12 cellular contexts compared by ENCODE assay signal in the genomic region with DNA sequence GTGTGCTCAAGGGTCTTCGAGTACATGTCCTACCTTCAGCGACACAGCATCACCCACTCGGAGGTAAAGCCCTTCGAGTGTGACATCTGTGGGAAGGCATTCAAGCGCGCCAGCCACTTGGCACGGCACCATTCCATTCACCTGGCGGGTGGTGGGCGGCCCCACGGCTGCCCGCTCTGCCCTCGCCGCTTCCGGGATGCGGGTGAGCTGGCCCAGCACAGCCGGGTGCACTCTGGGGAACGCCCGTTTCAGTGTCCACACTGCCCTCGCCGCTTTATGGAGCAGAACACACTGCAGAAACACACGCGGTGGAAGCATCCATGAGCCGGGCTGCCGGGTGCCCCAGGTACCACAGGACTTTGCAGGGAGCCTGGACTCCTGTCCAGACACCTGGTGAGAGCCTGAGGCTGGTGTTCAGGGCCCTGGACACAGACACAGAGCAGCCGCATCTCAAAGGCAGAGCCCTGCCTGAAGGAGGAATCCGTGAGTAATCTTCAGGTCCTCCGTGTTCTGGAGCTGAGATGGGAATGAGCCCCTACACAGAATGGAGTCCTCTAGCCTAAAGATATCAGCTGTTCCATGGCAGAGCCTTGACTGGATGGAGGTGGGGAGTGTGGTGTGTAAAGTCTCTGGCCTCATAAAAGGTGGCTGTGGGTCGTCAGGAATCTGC. TPM values are rescaled to one million over a fixed set of nuclear protein-coding genes. Genes with fewer than 3 reads are reported as not detected.
DNase-seq lines count a peak whose midpoint lies in the region; ATAC-seq and TF ChIP-seq lines count a peak whose summit lies in the region.
"Had no signal": no experiment of that assay in that cellular context is flagged by ENCODE, and none has a peak within 500 bp of the region (broad histone marks: within the 10 kb centered on the region; RNA-seq: fewer than 3 reads in every experiment).

No MANE protein-coding gene starts in this region.

- intact Hi-C loops in activated CD4-positive, alpha-beta T cell treated with anti-CD3 and anti-CD28 coated beads for 36 hours (cut with DNase I, micrococcal nuclease): loop anchor here (5.0 kb wide), 6 partner anchors 38 to 1183 kb away; a partner anchor contains a TSS
- intact Hi-C loops in PC-3 (cut with micrococcal nuclease): no loop called here

- H3K4me1 ChIP-seq in PC-3 (ENCODE audit: insufficient read depth, low read length) (peaks cover 45% of the 10 kb centered on the region), parathyroid adenoma (peaks cover 24% of the 10 kb centered on the region)

- DNase-seq in activated CD4-positive, alpha-beta T cell treated with anti-CD3 and anti-CD28 coated beads for 36 hours: peak; percentile 5
- DNase-seq in activated CD4-positive, alpha-beta T cell treated with anti-CD3 and anti-CD28 coated beads for 1 hour: no peak
- DNase-seq in PC-3: no peak
- no peak for DNase-seq in epithelial cell of esophagus (ENCODE audit: low read depth)
- no peak for DNase-seq in ACHN
- DNase-seq in NCI-H146 (lab: John Stamatoyannopoulos, UW): no peak
- no peak for DNase-seq in medulla oblongata (ENCODE audit: extremely low spot score)
- DNase-seq: AML-193, hippocampal formation, NCI-H69, spleen had no signal

- peaks cover 58% of the 10 kb centered on the region for H3K79me2 ChIP-seq in PC-3 (ENCODE audit: low read length)
- H3K79me2 ChIP-seq in parathyroid adenoma: peaks cover 2% of the 10 kb centered on the region

- peak overlapping the region; percentile 96 for H3K4me3 ChIP-seq in PC-3 (ENCODE audit: low read length)
- H3K4me3 ChIP-seq in epithelial cell of esophagus (ENCODE audit: low read length): peak overlapping the region; percentile 80
- H3K4me3 ChIP-seq in parathyroid adenoma (ENCODE audit: low read depth, low read length): no peak overlapping the region

- peak overlapping the region; percentile 91 for H3K27ac Mint-ChIP-seq in activated CD4-positive, alpha-beta T cell treated with anti-CD3 and anti-CD28 coated beads for 36 hours

- H3K27ac ChIP-seq in PC-3 (ENCODE audit: low read length) (no peak overlapping the region), parathyroid adenoma (peak overlapping the region; percentile 44)

- peak overlapping the region; percentile 85 for H3K4me2 ChIP-seq in PC-3 (ENCODE audit: low read length)
- peak overlapping the region; percentile 79 for H3K4me2 ChIP-seq in parathyroid adenoma (ENCODE audit: low read length)

- CTCF ChIA-PET in activated CD4-positive, alpha-beta T cell treated with anti-CD3 and anti-CD28 coated beads for 36 hours (lab: Charles Lee): interaction anchor here (1.1 to 2.0 kb wide), 3 partner anchors 8 to 10 kb away, joined by 3 to 11 read pairs (median 5); a partner anchor contains a TSS
- CTCF ChIA-PET in PC-3 (lab: Charles Lee): interaction anchor here (0.5 kb wide), 1 partner anchor 9 kb away, joined by 3 read pairs; no protein-coding TSS in a partner anchor

- in situ Hi-C loops in ACHN (cut with HindIII; ENCODE audit: low pct_ligation_motif_present, low pct_unique_long_range_greater_than_20kb, low sequenced_read_pairs): no loop called here

- peak overlapping the region; percentile 95 for H3K9ac ChIP-seq in PC-3 (ENCODE audit: low read length)
- H3K9ac ChIP-seq in parathyroid adenoma: no peak overlapping the region

- peaks cover 5% of the 10 kb centered on the region for H3F3A ChIP-seq in PC-3 (ENCODE audit: low read length, unreplicated experiment)

- peaks cover 44% of the 10 kb centered on the region for H3K36me3 Mint-ChIP-seq in activated CD4-positive, alpha-beta T cell treated with anti-CD3 and anti-CD28 coated beads for 36 hours (ENCODE audit: low read depth)

- ATAC-seq in activated CD4-positive, alpha-beta T cell treated with anti-CD3 and anti-CD28 coated beads for 36 hours: no peak
- no peak for ATAC-seq in PC-3

- H3K36me3 ChIP-seq in PC-3 (ENCODE audit: low read depth, low read length) (peaks cover 14% of the 10 kb centered on the region), parathyroid adenoma (ENCODE audit: control insufficient read depth, insufficient read depth, low read length) (no peaks in the 10 kb centered on the region)

- H3K27me3 Mint-ChIP-seq in activated CD4-positive, alpha-beta T cell treated with anti-CD3 and anti-CD28 coated beads for 36 hours: no peaks in the 10 kb centered on the region

- H4K20me1 ChIP-seq in PC-3 (ENCODE audit: low read length): 0 out of 2 replicates have a peak, but pooled peaks cover 4% of the 10 kb centered on the region

- TF ChIP-seq CTCF in PC-3 (conservative IDR thresholded peaks at IDR 0.05; ENCODE audit: low read depth, low read length) (no peak), epithelial cell of esophagus (IDR thresholded peaks at IDR 0.05; ENCODE audit: insufficient read depth, low read depth, low read length, missing control alignments) (no peak), parathyroid adenoma (IDR thresholded peaks at IDR 0.05) (no peak)

- BruUV-seq in PC-3 (replicated peaks; lab: Mats Ljungman, UMichigan): TSS peak; percentile 35

- H3K4me1 Mint-ChIP-seq in activated CD4-positive, alpha-beta T cell treated with anti-CD3 and anti-CD28 coated beads for 36 hours: peaks cover 45% of the 10 kb centered on the region

- H3K4me3 Mint-ChIP-seq in activated CD4-positive, alpha-beta T cell treated with anti-CD3 and anti-CD28 coated beads for 36 hours: peak overlapping the region; percentile 93

- H3K9me3 ChIP-seq in PC-3 (ENCODE audit: low read length): no peaks in the 10 kb centered on the region
- no peaks in the 10 kb centered on the region for H3K9me3 ChIP-seq in parathyroid adenoma (ENCODE audit: control insufficient read depth, low read length)
- H3K9me3 ChIP-seq: spleen had no signal

- H2AFZ ChIP-seq in PC-3 (ENCODE audit: low read length) (no peak overlapping the region), parathyroid adenoma (no peak overlapping the region)

- no peaks in the 10 kb centered on the region for H3K9me3 Mint-ChIP-seq in activated CD4-positive, alpha-beta T cell treated with anti-CD3 and anti-CD28 coated beads for 36 hours (ENCODE audit: low read depth)

- POLR2A ChIA-PET in activated CD4-positive, alpha-beta T cell treated with anti-CD3 and anti-CD28 coated beads for 36 hours (lab: Charles Lee): interaction anchor here (0.6 to 1.3 kb wide), 2 partner anchors 9 to 385 kb away, joined by 4 to 7 read pairs; a partner anchor contains a TSS
- POLR2A ChIA-PET in PC-3 (lab: Charles Lee; ENCODE audit: unreplicated experiment): no interaction called here

- H3K27me3 ChIP-seq in PC-3 (ENCODE audit: low read length) (no peaks in the 10 kb centered on the region), parathyroid adenoma (ENCODE audit: control insufficient read depth, insufficient read depth, low read length) (no peaks in the 10 kb centered on the region)

- H3K9me2 ChIP-seq in PC-3 (replicated peaks; ENCODE audit: low read length): no peaks in the 10 kb centered on the region

RNA-seq across cellular contexts. Expression of a gene that starts 1.5 kb away (rescaled TPM):
- 10 to 100 TPM; 18.9 to 26.9 TPM for total RNA-seq in activated CD4-positive, alpha-beta T cell treated with anti-CD3 and anti-CD28 coated beads for 36 hours
- 25.6 and 37.5 TPM in 2 replicates for total RNA-seq in PC-3 (2014; rRNA removed)

RNA-seq across cellular contexts. Expression of a gene that starts 3.0 kb away (rescaled TPM):
- total RNA-seq in activated CD4-positive, alpha-beta T cell treated with anti-CD3 and anti-CD28 coated beads for 36 hours: 1 to 10 TPM; 6.2 to 6.3 TPM
- 36.0 and 41.4 TPM in 2 replicates for total RNA-seq in PC-3 (2014; rRNA removed)

RNA-seq across cellular contexts. Expression of a gene that starts 4.2 kb away (rescaled TPM):
- 10 to 100 TPM; 24.2 to 35.6 TPM for total RNA-seq in activated CD4-positive, alpha-beta T cell treated with anti-CD3 and anti-CD28 coated beads for 36 hours
- total RNA-seq in PC-3 (2014; rRNA removed): 15.2 and 23.9 TPM in 2 replicates

RNA-seq across cellular contexts. Expression of a gene that starts 9.9 kb away (rescaled TPM):
- total RNA-seq in activated CD4-positive, alpha-beta T cell treated with anti-CD3 and anti-CD28 coated beads for 36 hours: 100 to 1,000 TPM; 252 to 292 TPM
- 343 and 360 TPM in 2 replicates for total RNA-seq in PC-3 (2014; rRNA removed)

RNA-seq across cellular contexts. Expression of a gene that starts 20.6 kb away (rescaled TPM):
- 1 to 10 TPM; 3.2 to 4.3 TPM for total RNA-seq in activated CD4-positive, alpha-beta T cell treated with anti-CD3 and anti-CD28 coated beads for 36 hours
- 9.0 and 18.0 TPM in 2 replicates for total RNA-seq in PC-3 (2014; rRNA removed)
